Comparison of ENCODE assay signal across 8 cellular contexts in genomic region chr3:185176756-185177359, GRCh38. TPM values are rescaled to one million over a fixed set of nuclear protein-coding genes. Genes with fewer than 3 reads are reported as not detected.
A peak's percentile ranks its signal among the peaks of the same experiment; 100 is the strongest.
DNase-seq lines count a peak whose midpoint lies in the region; ATAC-seq and TF ChIP-seq lines count a peak whose summit lies in the region.

No MANE protein-coding gene starts in this region.

- H3K36me3 Mint-ChIP-seq in activated CD8-positive, alpha-beta T cell treated with anti-CD3 and anti-CD28 coated beads for 36 hours (ENCODE audit: low read depth), result no peaks in the 10 kb centered on the region

- POLR2A ChIA-PET in AG04449 (lab: Yijun Ruan, JAX), result no interaction called here
- POLR2A ChIA-PET in activated CD8-positive, alpha-beta T cell treated with anti-CD3 and anti-CD28 coated beads for 36 hours (lab: Charles Lee), result no interaction called here

- peak; percentile 27 for TF ChIP-seq CTCF in AG04449 (IDR thresholded peaks at IDR 0.05; ENCODE audit: insufficient read depth, low read length, missing control alignments)
- TF ChIP-seq CTCF in activated CD8-positive, alpha-beta T cell treated with anti-CD3 and anti-CD28 coated beads for 36 hours (IDR thresholded peaks at IDR 0.05), result peak; percentile 85

- TF ChIP-seq POLR2A in GM18505 (IDR thresholded peaks at IDR 0.05; ENCODE audit: borderline replicate concordance, extremely low read depth, insufficient read depth, insufficient read length), result no peak

- intact Hi-C loops in activated CD8-positive, alpha-beta T cell treated with anti-CD3 and anti-CD28 coated beads for 36 hours (cut with micrococcal nuclease), result loop anchor here (5.0 kb wide), 1 partner anchor 295 kb away; no protein-coding TSS in a partner anchor

- CTCF ChIA-PET in AG04449 (lab: Yijun Ruan, JAX), result interaction anchor here (0.7 to 3.8 kb wide), 41 partner anchors 8 to 376 kb away, joined by 3 to 36 read pairs (median 4); partner anchors contain the start of gene C3orf70
- CTCF ChIA-PET in activated CD8-positive, alpha-beta T cell treated with anti-CD3 and anti-CD28 coated beads for 36 hours (lab: Charles Lee), result interaction anchor here (0.6 to 3.0 kb wide), 17 partner anchors 11 to 323 kb away, joined by 3 to 11 read pairs (median 4); partner anchors contain the start of gene C3orf70

- H3K9me3 Mint-ChIP-seq in activated CD8-positive, alpha-beta T cell treated with anti-CD3 and anti-CD28 coated beads for 36 hours, result no peaks in the 10 kb centered on the region

- H3K27me3 Mint-ChIP-seq in activated CD8-positive, alpha-beta T cell treated with anti-CD3 and anti-CD28 coated beads for 36 hours, result peaks cover 5% of the 10 kb centered on the region

- H3K4me3 ChIP-seq in AG04449 (ENCODE audit: low read depth, low read length), result no peak overlapping the region

- no peak overlapping the region for H3K27ac Mint-ChIP-seq in activated CD8-positive, alpha-beta T cell treated with anti-CD3 and anti-CD28 coated beads for 36 hours

- no peaks in the 10 kb centered on the region for H3K4me1 Mint-ChIP-seq in activated CD8-positive, alpha-beta T cell treated with anti-CD3 and anti-CD28 coated beads for 36 hours (ENCODE audit: low read depth)

- no peak overlapping the region for H3K4me3 Mint-ChIP-seq in activated CD8-positive, alpha-beta T cell treated with anti-CD3 and anti-CD28 coated beads for 36 hours

- DNase-seq in AG04449 (ENCODE audit: low read depth, low spot score), result no peak
- peak; percentile 12 for DNase-seq in GM04504 (ENCODE audit: low read depth)
- DNase-seq in NCI-H2171 (lab: John Stamatoyannopoulos, UW), result peak; percentile 44
- DNase-seq in activated CD8-positive, alpha-beta T cell treated with anti-CD3 and anti-CD28 coated beads for 36 hours, result peak; percentile 38
- peak; percentile 15 for DNase-seq in hepatic stellate cell (ENCODE audit: low spot score)
- peak; percentile 23 for DNase-seq in stimulated activated CD4-positive, alpha-beta T cell treated with anti-CD3 and anti-CD28 coated beads, Interleukin-4, amount 100 ng/mL, for 24 hours
- DNase-seq in effector CD8-positive, alpha-beta T cell (lab: John Stamatoyannopoulos, UW), result no peak

- no peak for ATAC-seq in activated CD8-positive, alpha-beta T cell treated with anti-CD3 and anti-CD28 coated beads for 36 hours
- no peak for ATAC-seq in GM18505 (IDR thresholded peaks at IDR 0.05; ENCODE audit: unreplicated experiment)

RNA-seq across cellular contexts. Expression of gene C3orf70, which starts 24.0 kb away (rescaled TPM):
- total RNA-seq in activated CD8-positive, alpha-beta T cell treated with anti-CD3 and anti-CD28 coated beads for 36 hours, result under 1 TPM in 1 of 2 experiments, not detected in 1; 0.04 TPM

Comparison
In these comparisons a context has a peak if more than half of its experiments do, and no peak if none do; other contexts are left out.
1. DNase-seq: peak in GM04504 (single experiment), NCI-H2171 (single experiment), activated CD8-positive, alpha-beta T cell treated with anti-CD3 and anti-CD28 coated beads for 36 hours (single experiment), hepatic stellate cell (single experiment) and stimulated activated CD4-positive, alpha-beta T cell treated with anti-CD3 and anti-CD28 coated beads, Interleukin-4, amount 100 ng/mL, for 24 hours (single experiment); none in AG04449 (single experiment) and effector CD8-positive, alpha-beta T cell (single experiment).